Comparison of ENCODE assay signal across 1 cellular context in the genomic region with DNA sequence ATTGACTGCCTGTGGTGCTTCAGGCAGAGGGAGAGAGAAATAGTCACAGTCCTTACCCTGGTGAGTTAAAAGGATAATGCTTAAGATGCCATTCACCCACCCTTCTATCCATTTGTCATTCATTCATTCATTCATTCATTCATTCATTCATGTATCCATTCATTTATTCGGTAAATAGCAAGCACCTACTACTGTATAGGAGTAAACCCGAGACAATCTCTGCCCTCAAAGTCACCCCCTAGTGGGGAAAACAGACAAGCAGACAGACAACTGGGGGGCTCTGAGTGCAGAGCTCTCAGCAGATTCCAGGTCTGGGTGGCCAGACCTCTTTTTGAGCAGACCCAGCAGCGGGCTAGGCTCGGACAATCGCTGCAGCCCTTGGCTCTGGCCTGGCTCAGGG.
TF ChIP-seq lines count a peak whose summit lies in the region.

No MANE protein-coding gene starts in this region.

TF ChIP-seq in HCT116, 20 proteins besides CTCF, POLR2A, EP300 and RAD21:
- no peak for TF ChIP-seq ZBTB33 (IDR thresholded peaks at IDR 0.05; ENCODE audit: extremely low read depth, insufficient replicate concordance, low read length)
- no peak for TF ChIP-seq REST (IDR thresholded peaks at IDR 0.05; ENCODE audit: low read depth)
- no peak for TF ChIP-seq ZNF274 (IDR thresholded peaks at IDR 0.05; ENCODE audit: low read depth, low read length)
- no peak for TF ChIP-seq SP1 (IDR thresholded peaks at IDR 0.05; ENCODE audit: low read depth)
- no peak for TF ChIP-seq FOSL1 (IDR thresholded peaks at IDR 0.05; ENCODE audit: low read depth)
- no peak for TF ChIP-seq CBX3 (IDR thresholded peaks at IDR 0.05; ENCODE audit: low read depth)
- TF ChIP-seq JUND (IDR thresholded peaks at IDR 0.05): no peak
- no peak for TF ChIP-seq EZH2phosphoT487 (IDR thresholded peaks at IDR 0.05; ENCODE audit: borderline replicate concordance)
- no peak for TF ChIP-seq SIN3A (IDR thresholded peaks at IDR 0.05; ENCODE audit: low read depth)
- TF ChIP-seq CEBPB (IDR thresholded peaks at IDR 0.05; ENCODE audit: low read depth): no peak
- no peak for TF ChIP-seq EGR1 (IDR thresholded peaks at IDR 0.05; ENCODE audit: low read depth)
- no peak for TF ChIP-seq ZFX (IDR thresholded peaks at IDR 0.05)
- no peak for TF ChIP-seq ELF1 (IDR thresholded peaks at IDR 0.05; ENCODE audit: borderline replicate concordance, low read depth)
- TF ChIP-seq SRF (IDR thresholded peaks at IDR 0.05; ENCODE audit: low read depth): no peak
- TF ChIP-seq, protein P1, sequence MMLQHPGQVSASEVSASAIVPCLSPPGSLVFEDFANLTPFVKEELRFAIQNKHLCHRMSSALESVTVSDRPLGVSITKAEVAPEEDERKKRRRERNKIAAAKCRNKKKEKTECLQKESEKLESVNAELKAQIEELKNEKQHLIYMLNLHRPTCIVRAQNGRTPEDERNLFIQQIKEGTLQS (IDR thresholded peaks at IDR 0.05): no peak
- no peak for TF ChIP-seq MAX (IDR thresholded peaks at IDR 0.05)
- no peak for TF ChIP-seq EZH2 (IDR thresholded peaks at IDR 0.05)
TF ChIP-seq in HCT116: peak in this region for 0.
